ENCODE assay signal across 18 cellular contexts in the genomic region with DNA sequence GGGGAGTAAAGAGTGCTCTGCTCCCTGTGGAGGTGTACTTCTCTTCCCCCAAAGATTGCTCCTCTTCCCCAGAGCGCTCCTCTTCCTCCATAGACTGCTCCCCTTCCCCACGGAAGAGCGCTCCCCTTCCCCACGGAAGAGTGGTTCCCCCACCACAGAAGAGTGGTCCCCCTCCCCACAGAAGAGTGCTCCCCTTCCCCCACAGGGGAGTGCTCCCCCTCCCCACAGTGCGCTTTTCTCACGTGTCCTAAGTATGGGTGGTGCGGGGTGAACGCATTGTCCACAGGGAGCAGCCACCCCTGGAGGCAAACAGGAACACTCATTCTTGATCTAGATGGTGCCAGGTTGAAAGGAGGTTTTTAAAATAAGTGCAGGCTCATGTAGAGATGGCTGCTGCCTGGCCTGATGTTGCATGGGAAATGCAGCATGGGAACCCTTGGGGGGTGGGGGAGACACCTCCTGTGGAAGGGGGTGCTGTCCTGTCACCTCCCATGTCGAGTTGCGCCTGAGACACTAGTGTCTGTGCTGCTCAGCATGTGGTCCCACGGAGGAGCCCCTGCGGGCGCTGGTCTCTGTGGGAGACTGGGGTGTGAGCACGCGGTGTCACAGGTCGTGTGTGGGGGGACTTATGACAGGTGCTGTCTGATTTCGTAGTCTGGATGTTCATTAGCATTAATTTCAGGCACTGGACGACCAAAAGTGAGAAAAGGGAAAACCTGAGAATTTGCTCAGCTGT. TPM values are rescaled to one million over a fixed set of nuclear protein-coding genes. Genes with fewer than 3 reads are reported as not detected.
A peak's percentile ranks its signal among the peaks of the same experiment; 100 is the strongest.
DNase-seq lines count a peak whose midpoint lies in the region; ATAC-seq and TF ChIP-seq lines count a peak whose summit lies in the region.
"Had no signal": no experiment of that assay in that cellular context is flagged by ENCODE, and none has a peak within 500 bp of the region (broad histone marks: within the 10 kb centered on the region; RNA-seq: fewer than 3 reads in every experiment).

No MANE protein-coding gene starts in this region.

- peak overlapping the region; percentile 90 for H3K27ac ChIP-seq in fibroblast of lung (ENCODE audit: insufficient read depth, low read length)
- H3K27ac ChIP-seq: A549 had no signal

- no peaks in the 10 kb centered on the region for H3K36me3 ChIP-seq in fibroblast of lung (ENCODE audit: control insufficient read depth, insufficient read depth, low read length)
- H3K36me3 ChIP-seq: vagina had no signal

- H3K4me3 ChIP-seq in fibroblast of lung (replicated peaks in 1 of 4; ENCODE audit: control extremely low read depth in 1 of 4, insufficient read depth in 1 of 4, low read depth in 3 of 4, low read length in 4 of 4), result no peak overlapping the region
- H3K4me3 ChIP-seq: A549, vagina had no signal

- H3K9me3 ChIP-seq in fibroblast of lung (ENCODE audit: control insufficient read depth, insufficient read depth, low read depth, low read length), result no peaks in the 10 kb centered on the region
- H3K9me3 ChIP-seq: A549, vagina had no signal

- peaks cover 41% of the 10 kb centered on the region for H3K4me1 Mint-ChIP-seq in stimulated activated effector memory CD8-positive, alpha-beta T cell treated with anti-CD3 and anti-CD28 coated beads, Interleukin-12 subunit alpha, Interleukin-12 subunit beta, amount 100 ng/mL, for 72 hours
- H3K4me1 Mint-ChIP-seq: activated CD8-positive, alpha-beta memory T cell treated with anti-CD3 and anti-CD28 coated beads, Interleukin-2, amount 10 ng/mL, durations not matched to agents 7 days and 5 days had no signal

- no peak overlapping the region for H3K4me3 Mint-ChIP-seq in stimulated activated effector memory CD8-positive, alpha-beta T cell treated with anti-CD3 and anti-CD28 coated beads, Interleukin-12 subunit alpha, Interleukin-12 subunit beta, amount 100 ng/mL, for 72 hours
- H3K4me3 Mint-ChIP-seq: activated CD8-positive, alpha-beta memory T cell treated with anti-CD3 and anti-CD28 coated beads, Interleukin-2, amount 10 ng/mL, durations not matched to agents 7 days and 5 days; mesothelial cell of epicardium; nephron had no signal

- H3K9ac ChIP-seq in fibroblast of lung (ENCODE audit: insufficient read depth, low read length), result no peak overlapping the region

- H2AFZ ChIP-seq in fibroblast of lung (ENCODE audit: low read length), result no peak overlapping the region

- H3K27ac Mint-ChIP-seq in stimulated activated effector memory CD8-positive, alpha-beta T cell treated with anti-CD3 and anti-CD28 coated beads, Interleukin-12 subunit alpha, Interleukin-12 subunit beta, amount 100 ng/mL, for 72 hours, result peak overlapping the region; percentile 48
- H3K27ac Mint-ChIP-seq: activated CD8-positive, alpha-beta memory T cell treated with anti-CD3 and anti-CD28 coated beads, Interleukin-2, amount 10 ng/mL, durations not matched to agents 7 days and 5 days; activated T-helper 2 cell treated with anti-CD3 and anti-CD28 coated beads, Interferon-gamma antibody, Interleukin-2, Interleukin-4, amounts not matched to agents 10 μg/mL and 5 μg/mL and 100 μg/mL, durations not matched to agents 14 hours and 24 hours and 36 hours; mesothelial cell of epicardium had no signal

- H3K4me1 ChIP-seq in fibroblast of lung (ENCODE audit: control insufficient read depth, extremely low read depth, insufficient read depth, low read length), result peaks cover 16% of the 10 kb centered on the region
- H3K4me1 ChIP-seq: A549 had no signal

- no peak overlapping the region for H3K4me2 ChIP-seq in fibroblast of lung (ENCODE audit: extremely low read depth, insufficient read depth, low read length)
- H3K4me2 ChIP-seq: A549 had no signal

- H3K27me3 ChIP-seq in fibroblast of lung (ENCODE audit: control insufficient read depth, insufficient read depth, low read length), result no peaks in the 10 kb centered on the region
- H3K27me3 ChIP-seq: vagina had no signal

- no peak for TF ChIP-seq CTCF in fibroblast of lung (conservative IDR thresholded peaks at IDR 0.05 in 1 of 2, IDR thresholded peaks at IDR 0.05 in 1 of 2; ENCODE audit: low read depth in 1 of 2, low read length in 2 of 2)

- H3K79me2 ChIP-seq in fibroblast of lung (ENCODE audit: control insufficient read depth, insufficient read depth, low read length), result peaks cover 2% of the 10 kb centered on the region

- H4K20me1 ChIP-seq in fibroblast of lung (ENCODE audit: control insufficient read depth, extremely low read depth, insufficient read depth, low read length), result no peaks in the 10 kb centered on the region

- no peak for ATAC-seq in stimulated activated effector memory CD8-positive, alpha-beta T cell treated with anti-CD3 and anti-CD28 coated beads, Interleukin-12 subunit alpha, Interleukin-12 subunit beta, amount 100 ng/mL, for 72 hours
- no peak for ATAC-seq in HG03457 (IDR thresholded peaks at IDR 0.05; ENCODE audit: unreplicated experiment)
- no peak for ATAC-seq in HG03025 (IDR thresholded peaks at IDR 0.05; ENCODE audit: low FRiP score, unreplicated experiment)
- ATAC-seq: A549; activated CD8-positive, alpha-beta memory T cell treated with anti-CD3 and anti-CD28 coated beads, Interleukin-2, amount 10 ng/mL, durations not matched to agents 7 days and 5 days had no signal

- H3K36me3 Mint-ChIP-seq in stimulated activated effector memory CD8-positive, alpha-beta T cell treated with anti-CD3 and anti-CD28 coated beads, Interleukin-12 subunit alpha, Interleukin-12 subunit beta, amount 100 ng/mL, for 72 hours, result no peaks in the 10 kb centered on the region
- H3K36me3 Mint-ChIP-seq: activated CD8-positive, alpha-beta memory T cell treated with anti-CD3 and anti-CD28 coated beads, Interleukin-2, amount 10 ng/mL, durations not matched to agents 7 days and 5 days; mesothelial cell of epicardium had no signal

- H3K9me3 Mint-ChIP-seq in stimulated activated effector memory CD8-positive, alpha-beta T cell treated with anti-CD3 and anti-CD28 coated beads, Interleukin-12 subunit alpha, Interleukin-12 subunit beta, amount 100 ng/mL, for 72 hours, result no peaks in the 10 kb centered on the region
- H3K9me3 Mint-ChIP-seq: activated T-helper 2 cell treated with anti-CD3 and anti-CD28 coated beads, Interferon-gamma antibody, Interleukin-2, Interleukin-4, amounts not matched to agents 10 μg/mL and 5 μg/mL and 100 μg/mL, durations not matched to agents 14 hours and 24 hours and 36 hours; mesothelial cell of epicardium; nephron had no signal

- peak; percentile 33 for DNase-seq in activated effector memory CD4-positive, alpha-beta T cell treated with anti-CD3 and anti-CD28 coated beads, Interleukin-2, amount 50 U/mL, for 16 hours
- DNase-seq in activated effector memory CD4-positive, alpha-beta T cell treated with Interleukin-2 at 50 U/mL for 16 hours, result no peak
- peak; percentile 31 to 82 for DNase-seq in NCI-H2081 (lab: John Stamatoyannopoulos, UW)
- DNase-seq in fibroblast of lung (ENCODE audit: low read depth in 2 of 2), result no peak
- DNase-seq in stimulated activated effector memory CD8-positive, alpha-beta T cell treated with anti-CD3 and anti-CD28 coated beads, Interleukin-12 subunit alpha, Interleukin-12 subunit beta, amount 100 ng/mL, for 72 hours (ENCODE audit: low spot score in 2 of 2), result no peak
- DNase-seq in glomerular visceral epithelial cell (ENCODE audit: extremely low spot score), result no peak
- DNase-seq: activated CD4-positive, alpha-beta T cell treated with anti-CD3 and anti-CD28 coated beads for 48 hours; activated CD8-positive, alpha-beta memory T cell treated with anti-CD3 and anti-CD28 coated beads, Interleukin-2, amount 10 ng/mL, durations not matched to agents 7 days and 5 days; NCI-H526 treated with DMSO at 0.1 percent for 48 hours; SIG-M5; T-helper 1 cell had no signal

RNA-seq across cellular contexts. Expression of a gene that starts 52.2 kb away (rescaled TPM):
- total RNA-seq in fibroblast of lung, result 4.6 and 7.8 TPM in 2 replicates
- 2.3 and 3.9 TPM in 2 replicates for polyA plus RNA-seq in fibroblast of lung
- 7.1 and 8.7 TPM in 2 replicates for polyA plus RNA-seq in fibroblast of lung (2012)
- 54.2 and 58.2 TPM in 2 replicates for polyA minus RNA-seq in fibroblast of lung (ENCODE audit: low replicate concordance)

Comparison
In these comparisons a context has a peak if more than half of its experiments do, and no peak if none do; other contexts are left out.
1. DNase-seq: peak in activated effector memory CD4-positive, alpha-beta T cell treated with anti-CD3 and anti-CD28 coated beads, Interleukin-2, amount 50 U/mL, for 16 hours (single experiment) and NCI-H2081 (2 of 2); none in activated effector memory CD4-positive, alpha-beta T cell treated with Interleukin-2 at 50 U/mL for 16 hours (single experiment), fibroblast of lung (0 of 2), stimulated activated effector memory CD8-positive, alpha-beta T cell treated with anti-CD3 and anti-CD28 coated beads, Interleukin-12 subunit alpha, Interleukin-12 subunit beta, amount 100 ng/mL, for 72 hours (0 of 2) and glomerular visceral epithelial cell (single experiment).